Comparison of ENCODE assay signal across 11 cellular contexts in the genomic region with DNA sequence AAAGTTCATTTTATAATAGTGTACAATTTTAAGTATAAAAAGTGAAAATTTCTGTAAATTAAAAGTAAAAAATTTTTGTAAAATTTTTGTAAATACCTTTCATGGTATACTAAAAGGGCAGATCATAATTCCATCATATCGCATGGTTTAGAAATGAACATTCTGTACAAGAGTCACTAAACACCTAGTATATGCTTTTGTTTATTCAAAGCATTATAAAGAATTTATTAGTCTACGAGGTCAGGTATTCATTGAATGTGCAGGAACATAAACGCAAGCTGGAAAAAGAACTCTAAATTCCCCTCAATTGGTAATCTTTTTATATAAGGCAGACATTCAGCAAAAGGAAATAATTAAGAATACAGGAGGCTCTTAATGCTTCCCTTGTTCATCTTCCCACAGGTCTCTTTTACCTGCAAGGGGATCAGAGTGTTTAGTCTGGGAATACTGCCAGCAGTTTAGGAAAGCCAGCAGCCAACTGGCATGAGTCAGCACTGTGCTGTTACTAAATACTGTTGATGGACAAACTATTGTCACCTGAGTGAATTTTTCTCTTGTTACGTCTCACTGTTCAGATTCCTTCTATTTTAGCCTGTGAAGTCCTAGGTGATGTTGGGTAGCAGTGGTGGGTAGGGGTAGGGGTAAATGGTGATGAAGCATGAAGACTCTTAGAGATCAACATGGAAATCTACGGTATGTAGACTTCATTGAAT.
DNase-seq lines count a peak whose midpoint lies in the region; ATAC-seq and TF ChIP-seq lines count a peak whose summit lies in the region.
"Had no signal": no experiment of that assay in that cellular context is flagged by ENCODE, and none has a peak within 500 bp of the region (broad histone marks: within the 10 kb centered on the region; RNA-seq: fewer than 3 reads in every experiment).

No MANE protein-coding gene starts in this region.

- no peak for TF ChIP-seq POLR2A in sigmoid colon (IDR thresholded peaks at IDR 0.05)

- H3K36me3 Mint-ChIP-seq in osteocyte (ENCODE audit: unreplicated experiment) (peaks cover 64% of the 10 kb centered on the region), H9 (ENCODE audit: insufficient read depth in 1 of 3, low read depth in 3 of 3) (peaks cover 15 to 57% (median 39%) of the 10 kb centered on the region in 3 experiments; a peak in 6 of 7 replicates)

- H3K23me2 ChIP-seq in H9 (ENCODE audit: insufficient read length, low read depth, low read length, poor library complexity, severe bottlenecking) = no peaks in the 10 kb centered on the region

- H3T11ph ChIP-seq in H9 (ENCODE audit: low read length) = no peak overlapping the region

- no peaks in the 10 kb centered on the region for H3K27me3 Mint-ChIP-seq in osteocyte (ENCODE audit: unreplicated experiment)
- no peaks in the 10 kb centered on the region for H3K27me3 Mint-ChIP-seq in H9 (ENCODE audit: low read depth)

- H3K4me3 Mint-ChIP-seq in osteocyte (ENCODE audit: unreplicated experiment) (no peak overlapping the region), H9 (no peak overlapping the region)
- H3K4me3 Mint-ChIP-seq: activated T-cell treated with anti-CD3 and anti-CD28 coated beads, Interleukin-2, amount 50 U/mL, for 72 hours had no signal

- TF ChIP-seq CTCF in epithelial cell of proximal tubule (conservative IDR thresholded peaks at IDR 0.05; ENCODE audit: low read depth, low read length) (no peak), osteocyte (IDR thresholded peaks at IDR 0.05) (no peak), sigmoid colon (IDR thresholded peaks at IDR 0.05) (no peak), H9 (conservative IDR thresholded peaks at IDR 0.05) (no peak)

- DNase-seq in EL (peak; percentile 2), NCI-H226 (peak; percentile 38), epithelial cell of proximal tubule (ENCODE audit: low read depth) (peak; percentile 70), osteocyte (ENCODE audit: extremely low spot score, unreplicated experiment) (no peak), sigmoid colon (no peak), H9 (no peak)
- DNase-seq: activated T-cell treated with anti-CD3 and anti-CD28 coated beads, Interleukin-2, amount 50 U/mL, for 72 hours had no signal

- no peaks in the 10 kb centered on the region for H4K20me1 ChIP-seq in H9 (ENCODE audit: control insufficient read depth, insufficient read depth, insufficient read length)

- no peak overlapping the region for H2AFZ ChIP-seq in H9 (ENCODE audit: low read length)

- H3K27ac ChIP-seq in sigmoid colon (peak overlapping the region in 1 of 4 donors; percentile 13), H9 (ENCODE audit: insufficient read length, low read depth, low read length) (no peak overlapping the region)
- H3K27ac ChIP-seq: KMS-11, thoracic aorta had no signal

- H3K4me1 ChIP-seq in sigmoid colon (peaks cover 0 to 16% (median 15%) of the 10 kb centered on the region in 4 donors), H9 (ENCODE audit: insufficient read depth, low read length) (no peaks in the 10 kb centered on the region)

- H4K5ac ChIP-seq in H9 (ENCODE audit: insufficient read length, low read depth, low read length) = no peak overlapping the region

- no peak overlapping the region for H2AK5ac ChIP-seq in H9 (ENCODE audit: insufficient read length, low read length)

- H3K4me3 ChIP-seq in epithelial cell of proximal tubule (ENCODE audit: low read depth, low read length) = no peak overlapping the region
- no peak overlapping the region for H3K4me3 ChIP-seq in sigmoid colon
- H3K4me3 ChIP-seq: thoracic aorta had no signal

- no peak overlapping the region for H4K8ac ChIP-seq in H9 (replicated peaks; ENCODE audit: insufficient read length, low read depth, low read length)

- no peak for TF ChIP-seq EP300 in sigmoid colon (IDR thresholded peaks at IDR 0.05)

- no peak overlapping the region for H4K91ac ChIP-seq in H9 (ENCODE audit: insufficient read length, low read depth, low read length)

- no peak overlapping the region for H2BK5ac ChIP-seq in H9 (ENCODE audit: insufficient read length, low read length)

- 37 to 75% methylated on average over 5 of the region's 5 CpGs for WGBS in sigmoid colon, 2 donors
- no CpG with 5 or more reads among the region's 5 CpGs for WGBS in H9 (ENCODE audit: extremely low coverage, insufficient read length, low lambda C conversion rate)

- H3K27me3 ChIP-seq in sigmoid colon = no peaks in the 10 kb centered on the region
- no peaks in the 10 kb centered on the region for H3K27me3 ChIP-seq in H9 (ENCODE audit: insufficient read depth, low read length)

- no peak for ATAC-seq in GM18909 (IDR thresholded peaks at IDR 0.05; ENCODE audit: poor library complexity, unreplicated experiment)
- no peak for ATAC-seq in GM21447 (IDR thresholded peaks at IDR 0.05; ENCODE audit: unreplicated experiment)
- ATAC-seq: activated T-cell treated with anti-CD3 and anti-CD28 coated beads, Interleukin-2, amount 50 U/mL, for 72 hours had no signal

- peaks cover 6% of the 10 kb centered on the region for H3K9me3 Mint-ChIP-seq in osteocyte (ENCODE audit: unreplicated experiment)
- no peaks in the 10 kb centered on the region for H3K9me3 Mint-ChIP-seq in H9

- no peaks in the 10 kb centered on the region for H3K79me1 ChIP-seq in H9 (ENCODE audit: insufficient read depth, low read depth, low read length, poor library complexity, severe bottlenecking)

- H2BK120ac ChIP-seq in H9 (ENCODE audit: low read depth, low read length, poor library complexity, severe bottlenecking) = no peak overlapping the region

- no peak overlapping the region for H2BK20ac ChIP-seq in H9 (ENCODE audit: low read depth, low read length, poor library complexity, severe bottlenecking)

- H3K4ac ChIP-seq in H9 (ENCODE audit: low read depth, low read length) = no peak overlapping the region

- no peaks in the 10 kb centered on the region for H3K9me3 ChIP-seq in sigmoid colon
- H3K9me3 ChIP-seq in H9 (ENCODE audit: control insufficient read depth, low read depth, low read length) = no peaks in the 10 kb centered on the region
- H3K9me3 ChIP-seq: thoracic aorta had no signal

- H3K4me1 Mint-ChIP-seq in osteocyte (ENCODE audit: unreplicated experiment) (no peaks in the 10 kb centered on the region), H9 (no peaks in the 10 kb centered on the region; a peak in 1 of 4 replicates)

- H3K23ac ChIP-seq in H9 (ENCODE audit: insufficient read length, low read depth, low read length) = no peak overlapping the region

- H3K14ac ChIP-seq in H9 (ENCODE audit: insufficient read depth, low read length) = no peak overlapping the region

- H2BK15ac ChIP-seq in H9 (ENCODE audit: low read depth, low read length) = no peak overlapping the region

- H3K9ac ChIP-seq in H9 (ENCODE audit: extremely low read depth, insufficient read length, low read length) = no peak overlapping the region
- H3K9ac ChIP-seq: KMS-11 had no signal

- H3K27ac Mint-ChIP-seq in osteocyte (ENCODE audit: unreplicated experiment) (peak overlapping the region; percentile 21), H9 (peak overlapping the region in 1 of 3 experiments; percentile 63; a peak in 2 of 7 replicates)
- H3K27ac Mint-ChIP-seq: activated T-cell treated with anti-CD3 and anti-CD28 coated beads, Interleukin-2, amount 50 U/mL, for 72 hours had no signal

- intact Hi-C loops in sigmoid colon (cut with DNase I) = no loop called here

- no peak overlapping the region for H2BK12ac ChIP-seq in H9 (ENCODE audit: insufficient read length, low read depth, low read length)

- no peak overlapping the region for H3K56ac ChIP-seq in H9 (ENCODE audit: insufficient read length, low read depth, low read length)

- H3K18ac ChIP-seq in H9 (ENCODE audit: insufficient read length, low read depth, low read length) = no peak overlapping the region

- peaks cover 7 to 72% (median 15%) of the 10 kb centered on the region in 4 donors for H3K36me3 ChIP-seq in sigmoid colon

- H3K79me2 ChIP-seq in H9 (ENCODE audit: insufficient read depth, low read length) = no peaks in the 10 kb centered on the region

- no peak overlapping the region for H3K4me2 ChIP-seq in H9 (ENCODE audit: insufficient read depth, insufficient read length, low read length)
- H3K4me2 ChIP-seq: KMS-11 had no signal

Comparison
In these comparisons a context has a peak if more than half of its experiments do, and no peak if none do; other contexts are left out.
1. DNase-seq: peak in EL (single experiment), NCI-H226 (single experiment) and epithelial cell of proximal tubule (single experiment); none in osteocyte (single experiment), sigmoid colon (single experiment) and H9 (single experiment).